Comparison of ENCODE assay signal across 17 cellular contexts in genomic region chr20:48294196-48294595, GRCh38.
A peak's percentile ranks its signal among the peaks of the same experiment; 100 is the strongest.
DNase-seq lines count a peak whose midpoint lies in the region; ATAC-seq and TF ChIP-seq lines count a peak whose summit lies in the region.
"Had no signal": no experiment of that assay in that cellular context is flagged by ENCODE, and none has a peak within 500 bp of the region (broad histone marks: within the 10 kb centered on the region; RNA-seq: fewer than 3 reads in every experiment).

No MANE protein-coding gene starts in this region.

- 88% methylated on average over 5 of the region's 5 CpGs for WGBS in HUES64

- H3K9me3 ChIP-seq in HUES64 (ENCODE audit: insufficient read depth, low read depth, low read length) (no peaks in the 10 kb centered on the region; the same call in none of the 2 replicates), breast epithelium (no peaks in the 10 kb centered on the region)
- H3K9me3 ChIP-seq: transverse colon had no signal

- H3K4me1 ChIP-seq in ACC112 (ENCODE audit: control insufficient read depth, insufficient read depth, low read length, unreplicated experiment) (peaks cover 36% of the 10 kb centered on the region), HUES64 (ENCODE audit: insufficient read depth, low read length) (peaks cover 58% of the 10 kb centered on the region), breast epithelium (no peaks in the 10 kb centered on the region)

- no peak for TF ChIP-seq POLR2A in breast epithelium (IDR thresholded peaks at IDR 0.05)

- no peaks in the 10 kb centered on the region for H3K79me2 ChIP-seq in ACC112 (ENCODE audit: control insufficient read depth, insufficient read depth, low read length, unreplicated experiment)

- intact Hi-C loops in breast epithelium (cut with DNase I; ENCODE audit: low total_unique reads) = no loop called here

- H3K36me3 ChIP-seq in ACC112 (ENCODE audit: insufficient read depth, low read length) (no peaks in the 10 kb centered on the region), HUES64 (ENCODE audit: insufficient read depth, low read length) (no peaks in the 10 kb centered on the region), breast epithelium (no peaks in the 10 kb centered on the region)
- H3K36me3 ChIP-seq: transverse colon had no signal

- TF ChIP-seq CTCF in breast epithelium (IDR thresholded peaks at IDR 0.05) = no peak

- DNase-seq in amniotic epithelial cell (ENCODE audit: low read depth) = peak; percentile 35
- DNase-seq in kidney tubule cell (ENCODE audit: low spot score) = peak; percentile 63
- DNase-seq in DMS 273 (lab: John Stamatoyannopoulos, UW; ENCODE audit: unreplicated experiment) = no peak
- no peak for DNase-seq in breast epithelium (ENCODE audit: low spot score in 2 of 2)
- no peak for DNase-seq in T-helper 1 cell
- DNase-seq: activated CD8-positive, alpha-beta memory T cell treated with anti-CD3 and anti-CD28 coated beads, Interleukin-2, amount 50 U/mL, for 4 hours; DMS53; left cardiac atrium; NCI-H1436 treated with DMSO at 0.1 percent for 48 hours; NCI-H526; stimulated activated CD4-positive, alpha-beta T cell treated with anti-CD3 and anti-CD28 coated beads, Interleukin-12 subunit alpha, Interleukin-12 subunit beta, amount 100 ng/mL, for 4 hours; transverse colon had no signal

- no peak for ATAC-seq in HG02885 (IDR thresholded peaks at IDR 0.05; ENCODE audit: poor library complexity, unreplicated experiment)
- ATAC-seq: GM12878, left cardiac atrium had no signal

- no peak overlapping the region for H3K9ac ChIP-seq in HUES64 (ENCODE audit: low read depth, low read length)

- H3K27me3 ChIP-seq in ACC112 (ENCODE audit: insufficient read depth, low read length) (peaks cover 12% of the 10 kb centered on the region; the same call in 1 of the 2 replicates), HUES64 (ENCODE audit: insufficient read depth, low read length) (no peaks in the 10 kb centered on the region), breast epithelium (no peaks in the 10 kb centered on the region)
- H3K27me3 ChIP-seq: transverse colon had no signal

- H3K27ac ChIP-seq in ACC112 (ENCODE audit: low read depth, low read length) (peak overlapping the region; percentile 65; the same call in 1 of the 2 replicates), HUES64 (ENCODE audit: low read depth, low read length) (0 out of 2 replicates have a peak overlapping the region, but pooled peaks have one; percentile 85), breast epithelium (no peak overlapping the region)
- H3K27ac ChIP-seq: VCaP had no signal

- no peak overlapping the region for H2AFZ ChIP-seq in ACC112 (ENCODE audit: low read length, unreplicated experiment)

- peak overlapping the region; percentile 14; the same call in 1 of the 2 replicates for H3K4me3 ChIP-seq in ACC112 (ENCODE audit: low read depth, low read length)
- no peak overlapping the region for H3K4me3 ChIP-seq in HUES64 (ENCODE audit: low read length)
- no peak overlapping the region for H3K4me3 ChIP-seq in breast epithelium
- H3K4me3 ChIP-seq: GM12878, transverse colon had no signal

Comparison
In these comparisons a context has a peak if more than half of its experiments do, and no peak if none do; other contexts are left out.
1. H3K27ac ChIP-seq: peak in ACC112 (single experiment) and HUES64 (single experiment); none in breast epithelium (0 of 2).
2. DNase-seq: peak in amniotic epithelial cell (single experiment) and kidney tubule cell (single experiment); none in DMS 273 (single experiment), breast epithelium (0 of 2) and T-helper 1 cell (0 of 5).